17 cellular contexts compared by ENCODE assay signal in the genomic region with DNA sequence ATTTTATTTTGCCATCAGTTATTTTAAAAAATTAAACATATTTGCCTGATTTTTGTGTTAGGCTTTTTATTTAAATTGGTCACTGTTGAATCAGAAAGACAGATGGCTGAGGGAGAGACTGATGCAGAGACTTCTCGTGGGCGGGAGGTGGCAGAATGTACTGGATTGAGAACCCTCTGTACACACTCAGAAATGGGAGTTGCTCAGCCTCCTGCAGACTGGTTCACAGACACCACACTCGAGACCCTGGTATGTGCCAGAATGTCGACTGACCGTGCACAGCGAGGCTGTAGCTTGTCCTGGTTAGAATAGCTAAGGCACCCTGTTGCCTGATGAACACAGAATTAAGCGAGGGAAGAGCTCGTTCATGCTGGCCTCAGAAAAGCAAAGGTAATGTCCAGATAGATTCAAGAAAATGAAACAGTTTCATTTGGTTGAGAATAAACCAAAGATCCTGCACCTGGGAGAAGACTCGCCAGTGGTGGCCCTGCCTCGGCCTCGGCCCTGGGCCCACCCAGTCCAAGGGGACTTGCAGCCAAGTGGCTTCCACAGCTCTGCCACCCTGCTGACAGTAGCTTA.
DNase-seq lines count a peak whose midpoint lies in the region; ATAC-seq, FAIRE-seq and TF ChIP-seq lines count a peak whose summit lies in the region.
"Had no signal": no experiment of that assay in that cellular context is flagged by ENCODE, and none has a peak within 500 bp of the region (broad histone marks: within the 10 kb centered on the region; RNA-seq: fewer than 3 reads in every experiment).

No MANE protein-coding gene starts in this region.

- H3K9ac ChIP-seq in GM12878 (ENCODE audit: control insufficient read depth, insufficient read depth, low read length) = no peak overlapping the region

- H3K36me3 Mint-ChIP-seq in neural crest cell (ENCODE audit: low read depth) = peaks cover 8% of the 10 kb centered on the region

- no peaks in the 10 kb centered on the region for H3K27me3 ChIP-seq in GM12878 (replicated peaks in 1 of 2; ENCODE audit: control insufficient read depth in 2 of 2, insufficient read depth in 2 of 2, low read length in 1 of 2)
- H3K27me3 ChIP-seq: suprapubic skin had no signal

- intact Hi-C loops in GM12878 (cut with micrococcal nuclease; ENCODE audit: unreplicated experiment) = loop anchor here (5.0 kb wide), 1 partner anchor 137 kb away; no protein-coding TSS in a partner anchor

- CTCF ChIA-PET in GM12878 (lab: Yijun Ruan, JAX) = no interaction called here

- H3K9me3 ChIP-seq in GM12878 (replicated peaks; ENCODE audit: control insufficient read depth, insufficient read depth, low read length) = no peaks in the 10 kb centered on the region
- H3K9me3 ChIP-seq: suprapubic skin had no signal

- no TSS peak for BruUV-seq in GM12878 (replicated peaks; lab: Mats Ljungman, UMichigan)

- H3K36me3 ChIP-seq in GM12878 (ENCODE audit: control insufficient read depth in 2 of 2, insufficient read depth in 2 of 2, low read length in 1 of 2) = peaks cover 0 to 2% of the 10 kb centered on the region in 2 experiments; a peak in 2 of 4 replicates
- H3K36me3 ChIP-seq: WERI-Rb-1 had no signal

- no peak overlapping the region for H3K4me3 ChIP-seq in GM12878
- H3K4me3 ChIP-seq: suprapubic skin had no signal

- H4K20me1 ChIP-seq in GM12878 (ENCODE audit: control insufficient read depth, insufficient read depth) = no peaks in the 10 kb centered on the region

- TF ChIP-seq CTCF in GM12878 (IDR thresholded peaks at IDR 0.05 in 2 of 3, conservative IDR thresholded peaks at IDR 0.05 in 1 of 3; ENCODE audit: control insufficient read depth in 2 of 3, extremely low read depth in 1 of 3, insufficient read depth in 1 of 3, low read depth in 3 of 3, low read length in 3 of 3) = no peak
- no peak for TF ChIP-seq CTCF in neural crest cell (conservative IDR thresholded peaks at IDR 0.05)

- FAIRE-seq in GM12878 (lab: Jason Lieb, UNC) = no peak
- FAIRE-seq: endothelial cell of umbilical vein, frontal cortex, G401.6, GM12891 had no signal

- no peaks in the 10 kb centered on the region for H3K27me3 Mint-ChIP-seq in neural crest cell (ENCODE audit: low read depth)

- DNase-seq in G401 (ENCODE audit: low spot score) (peak; percentile 90), NCI-H1694 treated with DMSO at 0.1 percent for 48 hours (lab: John Stamatoyannopoulos, UW) (peak; percentile 92), GM12878 (ENCODE audit: low read depth, low spot score) (no peak), neural crest cell (ENCODE audit: low read depth, low spot score) (no peak), dermis blood vessel endothelial cell (no peak)
- DNase-seq in stimulated activated CD4-positive, alpha-beta T cell treated with anti-CD3 and anti-CD28 coated beads, Interleukin-4, amount 100 ng/mL, for 24 hours = no peak
- DNase-seq in activated CD8-positive, alpha-beta memory T cell treated with anti-CD3 and anti-CD28 coated beads, Interleukin-2, amount 50 U/mL, for 48 hours = no peak
- DNase-seq: activated CD4-positive, alpha-beta memory T cell treated with anti-CD3 and anti-CD28 coated beads, Interleukin-2, amount 10 ng/mL, durations not matched to agents 7 days and 5 days; NCI-H2029 treated with DMSO at 0.1 percent for 48 hours; WERI-Rb-1 had no signal

- TF ChIP-seq RAD21 in GM12878 (IDR thresholded peaks at IDR 0.05; ENCODE audit: insufficient read depth, low read depth, low read length) = no peak

- TF ChIP-seq POLR2A in GM12878 (IDR thresholded peaks at IDR 0.05; ENCODE audit: low read depth, low read length) = no peak

- no peak for TF ChIP-seq EP300 in GM12878 (IDR thresholded peaks at IDR 0.05; ENCODE audit: borderline replicate concordance in 1 of 2, control insufficient read depth in 1 of 2, low read depth in 2 of 2, low read length in 2 of 2)

- H2AFZ ChIP-seq in GM12878 (ENCODE audit: control insufficient read depth, low read depth, low read length) = no peak overlapping the region

- H3K9me3 Mint-ChIP-seq in neural crest cell = no peaks in the 10 kb centered on the region
- H3K9me3 Mint-ChIP-seq: activated CD4-positive, alpha-beta memory T cell treated with anti-CD3 and anti-CD28 coated beads, Interleukin-2, amount 10 ng/mL, durations not matched to agents 7 days and 5 days had no signal

- H3K4me3 Mint-ChIP-seq in neural crest cell = no peak overlapping the region
- H3K4me3 Mint-ChIP-seq: activated CD4-positive, alpha-beta memory T cell treated with anti-CD3 and anti-CD28 coated beads, Interleukin-2, amount 10 ng/mL, durations not matched to agents 7 days and 5 days had no signal

- RAD21 ChIA-PET in GM12878 (lab: Charles Lee; ENCODE audit: unreplicated experiment) = interaction anchor here (0.6 kb wide), 1 partner anchor 301 kb away, joined by 4 read pairs; no protein-coding TSS in a partner anchor

- H3K27ac ChIP-seq in GM12878 (ENCODE audit: control insufficient read depth, insufficient read depth) = no peak overlapping the region
- H3K27ac ChIP-seq: suprapubic skin, WERI-Rb-1 had no signal

- peak overlapping the region; percentile 96 for H3K27ac Mint-ChIP-seq in neural crest cell (ENCODE audit: unreplicated experiment)
- H3K27ac Mint-ChIP-seq: activated CD4-positive, alpha-beta memory T cell treated with anti-CD3 and anti-CD28 coated beads, Interleukin-2, amount 10 ng/mL, durations not matched to agents 7 days and 5 days had no signal

- no peaks in the 10 kb centered on the region for H3K4me1 Mint-ChIP-seq in neural crest cell
- H3K4me1 Mint-ChIP-seq: activated CD4-positive, alpha-beta memory T cell treated with anti-CD3 and anti-CD28 coated beads, Interleukin-2, amount 10 ng/mL, durations not matched to agents 7 days and 5 days had no signal

- ATAC-seq in GM12878 (peak; percentile 10; the same call in 2 of the 3 replicates), GM21528 (IDR thresholded peaks at IDR 0.05; ENCODE audit: low FRiP score, unreplicated experiment) (no peak)
- ATAC-seq: Right ventricle myocardium inferior had no signal

- in situ Hi-C loops in G401 (cut with HindIII; ENCODE audit: low sequenced_read_pairs) (no loop called here), GM12878 (cut with MboI) (no loop called here)

- H3K79me2 ChIP-seq in GM12878 (ENCODE audit: control insufficient read depth, insufficient read depth, low read length) = no peaks in the 10 kb centered on the region

- SMC1A ChIA-PET in GM12878 (lab: Charles Lee; ENCODE audit: uncharacterized antibody, unreplicated experiment) = no interaction called here

- no peaks in the 10 kb centered on the region for H3K4me1 ChIP-seq in GM12878 (ENCODE audit: control insufficient read depth, insufficient read depth, low read length)
- H3K4me1 ChIP-seq: suprapubic skin had no signal

- 98% methylated on average over 11 of the region's 11 CpGs for WGBS in GM12878 (ENCODE audit: insufficient coverage, insufficient replicate concordance, low lambda C conversion rate, missing lambda C conversion rate)

- no peak overlapping the region for H3K4me2 ChIP-seq in GM12878 (ENCODE audit: control insufficient read depth, insufficient read depth)

- POLR2A ChIA-PET in GM12878 (lab: Charles Lee) = no interaction called here

TF ChIP-seq in GM12878, 131 proteins besides CTCF, POLR2A, EP300 and RAD21:
- TF ChIP-seq LARP7 (IDR thresholded peaks at IDR 0.05) (no peak), SREBF2 (IDR thresholded peaks at IDR 0.05; ENCODE audit: low read length) (no peak), ZNF217 (IDR thresholded peaks at IDR 0.05) (no peak), MTA2 (IDR thresholded peaks at IDR 0.05; ENCODE audit: low read depth) (no peak), BCL11A (IDR thresholded peaks at IDR 0.05; ENCODE audit: low read depth, low read length) (no peak), TARDBP (IDR thresholded peaks at IDR 0.05; ENCODE audit: borderline replicate concordance) (no peak), ZNF384 (IDR thresholded peaks at IDR 0.05; ENCODE audit: borderline replicate concordance, low read depth, low read length) (no peak), CHD1 (IDR thresholded peaks at IDR 0.05; ENCODE audit: low read depth, low read length) (no peak), RELA (IDR thresholded peaks at IDR 0.05; ENCODE audit: borderline replicate concordance, partially characterized antibody) (no peak)
- TF ChIP-seq, protein P1, sequence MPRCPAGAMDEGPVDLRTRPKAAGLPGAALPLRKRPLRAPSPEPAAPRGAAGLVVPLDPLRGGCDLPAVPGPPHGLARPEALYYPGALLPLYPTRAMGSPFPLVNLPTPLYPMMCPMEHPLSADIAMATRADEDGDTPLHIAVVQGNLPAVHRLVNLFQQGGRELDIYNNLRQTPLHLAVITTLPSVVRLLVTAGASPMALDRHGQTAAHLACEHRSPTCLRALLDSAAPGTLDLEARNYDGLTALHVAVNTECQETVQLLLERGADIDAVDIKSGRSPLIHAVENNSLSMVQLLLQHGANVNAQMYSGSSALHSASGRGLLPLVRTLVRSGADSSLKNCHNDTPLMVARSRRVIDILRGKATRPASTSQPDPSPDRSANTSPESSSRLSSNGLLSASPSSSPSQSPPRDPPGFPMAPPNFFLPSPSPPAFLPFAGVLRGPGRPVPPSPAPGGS (IDR thresholded peaks at IDR 0.05; ENCODE audit: borderline replicate concordance, insufficient read depth, low read depth, low read length, poor library complexity, severe bottlenecking) = no peak

Comparison
In these comparisons a context has a peak if more than half of its experiments do, and no peak if none do; other contexts are left out.
1. DNase-seq: peak in G401 (single experiment) and NCI-H1694 treated with DMSO at 0.1 percent for 48 hours (single experiment); none in GM12878 (single experiment), neural crest cell (single experiment), stimulated activated CD4-positive, alpha-beta T cell treated with anti-CD3 and anti-CD28 coated beads, Interleukin-4, amount 100 ng/mL, for 24 hours (single experiment), activated CD8-positive, alpha-beta memory T cell treated with anti-CD3 and anti-CD28 coated beads, Interleukin-2, amount 50 U/mL, for 48 hours (single experiment) and dermis blood vessel endothelial cell (single experiment).